In genomic region chr17:4945176-4945943, GRCh38 we compare ENCODE assay signal across 7 cellular contexts. TPM values are rescaled to one million over a fixed set of nuclear protein-coding genes. Genes with fewer than 3 reads are reported as not detected.
DNase-seq lines count a peak whose midpoint lies in the region; ATAC-seq and TF ChIP-seq lines count a peak whose summit lies in the region.

No MANE protein-coding gene starts in this region.

- peak overlapping the region; percentile 96 for H3K4me3 Mint-ChIP-seq in neural crest cell

- H3K36me3 Mint-ChIP-seq in neural crest cell (ENCODE audit: low read depth) = peaks cover 17% of the 10 kb centered on the region

- peak overlapping the region; percentile 31 to 81 (median 52) for H3K9ac ChIP-seq in subcutaneous abdominal adipose tissue (ENCODE audit: low read length in 5 of 5)

- H3K9me3 ChIP-seq in esophagus (ENCODE audit: control insufficient read depth in 2 of 2, insufficient read depth in 1 of 2, low read depth in 1 of 2, low read length in 1 of 2) = no peaks in the 10 kb centered on the region
- H3K9me3 ChIP-seq in subcutaneous abdominal adipose tissue (ENCODE audit: control insufficient read depth in 5 of 5, low read length in 5 of 5) = no peaks in the 10 kb centered on the region

- H3K4me3 ChIP-seq in esophagus (ENCODE audit: low read depth in 1 of 2, low read length in 2 of 2) (peak overlapping the region in 1 of 2 donors; percentile 11), subcutaneous abdominal adipose tissue (ENCODE audit: low read depth in 1 of 5, low read length in 5 of 5) (peak overlapping the region in 3 of 5 donors; percentile 30 to 95 (median 31))

- H3K4me1 ChIP-seq in esophagus (ENCODE audit: control insufficient read depth in 2 of 2, insufficient read depth in 2 of 2, low read length in 1 of 2) (peaks cover 2 to 13% of the 10 kb centered on the region in 2 donors), subcutaneous abdominal adipose tissue (ENCODE audit: control insufficient read depth in 5 of 5, insufficient read depth in 5 of 5, low read length in 5 of 5) (peaks cover 4 to 61% (median 49%) of the 10 kb centered on the region in 5 donors)

- no peaks in the 10 kb centered on the region for H3K27me3 ChIP-seq in esophagus (ENCODE audit: control insufficient read depth in 1 of 2, insufficient read depth in 2 of 2, low read length in 2 of 2)
- H3K27me3 ChIP-seq in subcutaneous abdominal adipose tissue (ENCODE audit: control insufficient read depth in 5 of 5, insufficient read depth in 4 of 5, low read length in 5 of 5) = no peaks in the 10 kb centered on the region

- ATAC-seq in GM18870 (IDR thresholded peaks at IDR 0.05; ENCODE audit: unreplicated experiment) = peak; percentile 36

- H3K27ac Mint-ChIP-seq in neural crest cell (ENCODE audit: unreplicated experiment) = peak overlapping the region; percentile 87

- H3K9me3 Mint-ChIP-seq in neural crest cell = no peaks in the 10 kb centered on the region

- H3K36me3 ChIP-seq in esophagus (ENCODE audit: control insufficient read depth in 2 of 2, insufficient read depth in 2 of 2, low read length in 1 of 2) = peaks cover 5 to 27% of the 10 kb centered on the region in 2 donors
- H3K36me3 ChIP-seq in subcutaneous abdominal adipose tissue (ENCODE audit: control insufficient read depth in 5 of 5, insufficient read depth in 5 of 5, low read length in 5 of 5) = peaks cover 0 to 49% (median 44%) of the 10 kb centered on the region in 5 donors

- peaks cover 9% of the 10 kb centered on the region for H3K27me3 Mint-ChIP-seq in neural crest cell (ENCODE audit: low read depth)

- DNase-seq in NCI-H460 (ENCODE audit: extremely low read depth, low read depth) (peak; percentile 89), neural crest cell (ENCODE audit: low read depth, low spot score) (no peak), retina (no peak)
- peak; percentile 77 for DNase-seq in activated CD8-positive, alpha-beta memory T cell treated with anti-CD3 and anti-CD28 coated beads, Interleukin-2, amount 50 U/mL, for 24 hours (ENCODE audit: extremely low read depth)

- WGBS in esophagus, 2 donors = 20 to 22% methylated on average over 7 of the region's 7 CpGs

- H3K4me1 Mint-ChIP-seq in neural crest cell = peaks cover 53% of the 10 kb centered on the region

- H3K27ac ChIP-seq in esophagus (ENCODE audit: low read depth in 2 of 2, low read length in 1 of 2) (peak overlapping the region; percentile 69 to 85), subcutaneous abdominal adipose tissue (ENCODE audit: low read depth, low read length) (peak overlapping the region; percentile 96)

- no peak for TF ChIP-seq CTCF in neural crest cell (conservative IDR thresholded peaks at IDR 0.05)

RNA-seq across cellular contexts. Expression of gene PFN1, which starts 3.0 kb away (rescaled TPM):
- 960 and 1,088 TPM in 2 replicates for total RNA-seq in NCI-H460 (2014; rRNA removed; shearing (Covaris generic))
- 566 and 812 TPM in 2 replicates for polyA plus RNA-seq in NCI-H460 (2014; cell fraction: nucleus; rRNA removed)
- polyA plus RNA-seq in esophagus = 100 to 1,000 TPM; 371 to 761 TPM
- total RNA-seq in neural crest cell = 626 and 630 TPM in 2 replicates

RNA-seq across cellular contexts. Expression of gene RNF167, which starts 5.3 kb away (rescaled TPM):
- 59.5 and 62.7 TPM in 2 replicates for total RNA-seq in NCI-H460 (2014; rRNA removed; shearing (Covaris generic))
- polyA plus RNA-seq in NCI-H460 (2014; cell fraction: nucleus; rRNA removed) = 53.2 and 68.6 TPM in 2 replicates
- polyA plus RNA-seq in esophagus = 100 to 1,000 TPM in 1 of 2 donors, 10 to 100 TPM in 1; 79.5 to 149 TPM
- 90.4 and 93.2 TPM in 2 replicates for total RNA-seq in neural crest cell

RNA-seq across cellular contexts. Expression of gene SLC25A11, which starts 5.5 kb away (rescaled TPM):
- total RNA-seq in NCI-H460 (2014; rRNA removed; shearing (Covaris generic)) = 53.4 and 54.3 TPM in 2 replicates
- polyA plus RNA-seq in NCI-H460 (2014; cell fraction: nucleus; rRNA removed) = 94.9 and 99.9 TPM in 2 replicates
- 10 to 100 TPM; 18.3 to 43.4 TPM for polyA plus RNA-seq in esophagus
- total RNA-seq in neural crest cell = 67.7 and 68.3 TPM in 2 replicates

RNA-seq across cellular contexts. Expression of gene ENO3, which starts 5.6 kb away (rescaled TPM):
- 5.4 and 7.5 TPM in 2 replicates for total RNA-seq in NCI-H460 (2014; rRNA removed; shearing (Covaris generic))
- polyA plus RNA-seq in NCI-H460 (2014; cell fraction: nucleus; rRNA removed) = 19.7 and 21.4 TPM in 2 replicates
- 10 to 100 TPM in 1 of 2 donors, 1 to 10 TPM in 1; 1.7 to 10.8 TPM for polyA plus RNA-seq in esophagus
- 9.1 and 10.6 TPM in 2 replicates for total RNA-seq in neural crest cell

RNA-seq across cellular contexts. Expression of gene GP1BA, which starts 13.3 kb away (rescaled TPM):
- total RNA-seq in NCI-H460 (2014; rRNA removed; shearing (Covaris generic)) = not detected in 2 replicates
- polyA plus RNA-seq in NCI-H460 (2014; cell fraction: nucleus; rRNA removed) = not detected in 2 replicates
- under 1 TPM; 0.02 to 0.12 TPM for polyA plus RNA-seq in esophagus
- not detected in 2 replicates for total RNA-seq in neural crest cell

Comparison
In these comparisons a context has a peak if more than half of its experiments do, and no peak if none do; other contexts are left out.
1. DNase-seq: peak in NCI-H460 (single experiment) and activated CD8-positive, alpha-beta memory T cell treated with anti-CD3 and anti-CD28 coated beads, Interleukin-2, amount 50 U/mL, for 24 hours (single experiment); none in neural crest cell (single experiment) and retina (single experiment).